In genomic region chr1:233240839-233241682, GRCh38 we compare ENCODE assay signal across 8 cellular contexts. TPM values are rescaled to one million over a fixed set of nuclear protein-coding genes. Genes with fewer than 3 reads are reported as not detected.
DNase-seq lines count a peak whose midpoint lies in the region; ATAC-seq, FAIRE-seq and TF ChIP-seq lines count a peak whose summit lies in the region.

No MANE protein-coding gene starts in this region.

- CTCF ChIA-PET in CD8-positive, alpha-beta T cell (lab: Charles Lee) = interaction anchor here (0.5 kb wide), 1 partner anchor 10 kb away, joined by 3 read pairs; no protein-coding TSS in a partner anchor

- H3K36me3 ChIP-seq in CD8-positive, alpha-beta T cell (ENCODE audit: insufficient read depth, low read length) = no peaks in the 10 kb centered on the region
- no peaks in the 10 kb centered on the region for H3K36me3 ChIP-seq in stomach smooth muscle (ENCODE audit: control insufficient read depth in 2 of 2, insufficient read depth in 2 of 2, low read length in 2 of 2)

- no peaks in the 10 kb centered on the region for H3K9me3 ChIP-seq in CD8-positive, alpha-beta T cell (ENCODE audit: low read length)
- H3K9me3 ChIP-seq in stomach smooth muscle (ENCODE audit: control insufficient read depth in 2 of 2, low read length in 2 of 2) = no peaks in the 10 kb centered on the region

- TF ChIP-seq CTCF in CD8-positive, alpha-beta T cell (IDR thresholded peaks at IDR 0.05) = peak; percentile 29

- H3K4me3 Mint-ChIP-seq in CD8-positive, alpha-beta T cell = no peak overlapping the region

- H3K27ac ChIP-seq in CD8-positive, alpha-beta T cell (ENCODE audit: low read depth, low read length) = no peak overlapping the region
- H3K27ac ChIP-seq in stomach smooth muscle (ENCODE audit: low read length) = no peak overlapping the region

- peak; percentile 18 for FAIRE-seq in GM19239 (lab: Jason Lieb, UNC)

- peak in 1 of 7 experiments; percentile 6 for DNase-seq in CD8-positive, alpha-beta T cell
- no peak for DNase-seq in GM19239 (ENCODE audit: insufficient read length, low spot score)
- peak; percentile 5 for DNase-seq in NCI-H2171 (lab: John Stamatoyannopoulos, UW)
- peak; percentile 43 to 69 for DNase-seq in T47D (ENCODE audit: low read depth in 1 of 2, low spot score in 1 of 2)
- DNase-seq in islet precursor cell = peak; percentile 75

- in situ Hi-C loops in T47D (cut with HindIII; ENCODE audit: low pct_unique_long_range_greater_than_20kb, low sequenced_read_pairs) = no loop called here

- H3K27me3 Mint-ChIP-seq in CD8-positive, alpha-beta T cell (ENCODE audit: low read depth) = no peaks in the 10 kb centered on the region

- POLR2A ChIA-PET in CD8-positive, alpha-beta T cell (lab: Charles Lee) = no interaction called here

- H3K27me3 ChIP-seq in CD8-positive, alpha-beta T cell (ENCODE audit: insufficient read depth, low read length) = no peaks in the 10 kb centered on the region
- H3K27me3 ChIP-seq in stomach smooth muscle (ENCODE audit: control insufficient read depth in 1 of 2, insufficient read depth in 2 of 2, low read length in 2 of 2) = no peaks in the 10 kb centered on the region

- H3K9me3 Mint-ChIP-seq in CD8-positive, alpha-beta T cell = no peaks in the 10 kb centered on the region

- intact Hi-C loops in CD8-positive, alpha-beta T cell (cut with DNase I, micrococcal nuclease) = loop anchor here in 1 of 2 experiments (2.0 kb wide), 1 partner anchor 604 kb away; no protein-coding TSS in a partner anchor

- H3K4me3 ChIP-seq in CD8-positive, alpha-beta T cell (ENCODE audit: low read depth, low read length) = no peak overlapping the region
- H3K4me3 ChIP-seq in stomach smooth muscle (ENCODE audit: low read length in 2 of 2) = peak overlapping the region; percentile 8 to 47

- no peak for ATAC-seq in CD8-positive, alpha-beta T cell
- ATAC-seq in GM19452 (IDR thresholded peaks at IDR 0.05; ENCODE audit: unreplicated experiment) (no peak), HG02798 (IDR thresholded peaks at IDR 0.05; ENCODE audit: poor library complexity, unreplicated experiment) (no peak)

- H3K27ac Mint-ChIP-seq in CD8-positive, alpha-beta T cell = no peak overlapping the region

- H3K36me3 Mint-ChIP-seq in CD8-positive, alpha-beta T cell = peaks cover 32% of the 10 kb centered on the region

- peak overlapping the region in 1 of 2 donors; percentile 65 for H3K9ac ChIP-seq in stomach smooth muscle (ENCODE audit: low read length in 2 of 2)

- H3K4me1 ChIP-seq in CD8-positive, alpha-beta T cell (ENCODE audit: insufficient read depth, low read length) = no peaks in the 10 kb centered on the region
- H3K4me1 ChIP-seq in stomach smooth muscle (ENCODE audit: control insufficient read depth, insufficient read depth, low read length) = peaks cover 7% of the 10 kb centered on the region

- no peaks in the 10 kb centered on the region for H3K4me1 Mint-ChIP-seq in CD8-positive, alpha-beta T cell (ENCODE audit: low read depth)

RNA-seq across cellular contexts. Expression of gene PCNX2, which starts 54.5 kb away (rescaled TPM):
- total RNA-seq in CD8-positive, alpha-beta T cell = 10 to 100 TPM; 36.4 to 36.7 TPM
